9 cellular contexts compared by ENCODE assay signal in genomic region chr15:45187578-45187893, GRCh38. TPM values are rescaled to one million over a fixed set of nuclear protein-coding genes. Genes with fewer than 3 reads are reported as not detected.
A peak's percentile ranks its signal among the peaks of the same experiment; 100 is the strongest.
DNase-seq lines count a peak whose midpoint lies in the region; ATAC-seq and TF ChIP-seq lines count a peak whose summit lies in the region.
"Had no signal": no experiment of that assay in that cellular context is flagged by ENCODE, and none has a peak within 500 bp of the region (broad histone marks: within the 10 kb centered on the region; RNA-seq: fewer than 3 reads in every experiment).

No MANE protein-coding gene starts in this region.

- ATAC-seq in CD4-positive, alpha-beta T cell (ENCODE audit: poor library complexity) = no peak
- ATAC-seq in GM18520 (IDR thresholded peaks at IDR 0.05; ENCODE audit: unreplicated experiment) = no peak
- ATAC-seq in GM18858 (IDR thresholded peaks at IDR 0.05; ENCODE audit: unreplicated experiment) = no peak

- peaks cover 11% of the 10 kb centered on the region for H3K4me1 ChIP-seq in OCI-LY1 (ENCODE audit: insufficient read depth, low read length, severe bottlenecking)

- no peak for DNase-seq in CD4-positive, alpha-beta T cell
- DNase-seq in fibroblast of mammary gland (ENCODE audit: low read depth) = no peak
- no peak for DNase-seq in progenitor cell of endocrine pancreas (ENCODE audit: low spot score, unreplicated experiment)
- DNase-seq in SIG-M5 treated with dmso at 0.1 percent for 504 hours (lab: John Stamatoyannopoulos, UW; ENCODE audit: unreplicated experiment) = no peak
- DNase-seq in SKM-1 treated with dmso at 0.1 percent for 144 hours (lab: John Stamatoyannopoulos, UW; ENCODE audit: unreplicated experiment) = no peak

- CTCF ChIA-PET in CD4-positive, alpha-beta T cell (lab: Charles Lee) = interaction anchor here (1.2 to 3.4 kb wide), 3 partner anchors 10 to 69 kb away, joined by 3 to 10 read pairs (median 9); no protein-coding TSS in a partner anchor

- no peak overlapping the region for H2AFZ ChIP-seq in OCI-LY1 (ENCODE audit: low read length)

- POLR2A ChIA-PET in CD4-positive, alpha-beta T cell (lab: Charles Lee) = interaction anchor here (0.6 to 8.5 kb wide), 6 partner anchors 12 to 762 kb away, joined by 3 to 129 read pairs (median 4); partner anchors contain the start of genes BLOC1S6 and SORD

- no peaks in the 10 kb centered on the region for H3K9me2 ChIP-seq in OCI-LY1 (ENCODE audit: low read depth, low read length)

- H3K4me2 ChIP-seq in OCI-LY1 (ENCODE audit: low read length) = peak overlapping the region; percentile 67

- peaks cover 12% of the 10 kb centered on the region for H3K4me1 Mint-ChIP-seq in CD4-positive, alpha-beta T cell (ENCODE audit: low read depth)
- peaks cover 46% of the 10 kb centered on the region for H3K4me1 Mint-ChIP-seq in progenitor cell of endocrine pancreas (ENCODE audit: low read depth)

- H3K4me3 ChIP-seq in OCI-LY1 (ENCODE audit: low read depth, low read length, poor library complexity, severe bottlenecking) (peak overlapping the region; percentile 70), fibroblast of mammary gland (ENCODE audit: control insufficient read depth, low read depth, low read length) (peak overlapping the region; percentile 2)

- no peaks in the 10 kb centered on the region for H3K79me2 ChIP-seq in OCI-LY1 (ENCODE audit: insufficient read depth, low read length)

- H3K36me3 ChIP-seq in OCI-LY1 (ENCODE audit: insufficient read depth, low read length) = no peaks in the 10 kb centered on the region

- intact Hi-C loops in CD4-positive, alpha-beta T cell (cut with DNase I, micrococcal nuclease) = no loop called here

- no peak for TF ChIP-seq CTCF in CD4-positive, alpha-beta T cell (IDR thresholded peaks at IDR 0.05)
- no peak for TF ChIP-seq CTCF in OCI-LY1 (IDR thresholded peaks at IDR 0.05; ENCODE audit: low read length)
- no peak for TF ChIP-seq CTCF in fibroblast of mammary gland (conservative IDR thresholded peaks at IDR 0.05; ENCODE audit: control insufficient read depth, insufficient read depth, low read depth, low read length)
- TF ChIP-seq CTCF in progenitor cell of endocrine pancreas (IDR thresholded peaks at IDR 0.05; ENCODE audit: unreplicated experiment) = peak; percentile 19

- no peak overlapping the region for H3K4me3 Mint-ChIP-seq in CD4-positive, alpha-beta T cell
- peak overlapping the region; percentile 97 for H3K4me3 Mint-ChIP-seq in progenitor cell of endocrine pancreas (ENCODE audit: low read depth)

- no peaks in the 10 kb centered on the region for H3K27me3 Mint-ChIP-seq in CD4-positive, alpha-beta T cell
- H3K27me3 Mint-ChIP-seq in progenitor cell of endocrine pancreas = peaks cover 14% of the 10 kb centered on the region

- H3K36me3 Mint-ChIP-seq in CD4-positive, alpha-beta T cell (ENCODE audit: low read depth) = no peaks in the 10 kb centered on the region
- peaks cover 1% of the 10 kb centered on the region for H3K36me3 Mint-ChIP-seq in progenitor cell of endocrine pancreas (ENCODE audit: insufficient read depth)
- H3K36me3 Mint-ChIP-seq: naive thymus-derived CD8-positive, alpha-beta T cell had no signal

- H3K9ac ChIP-seq in OCI-LY1 (ENCODE audit: low read length) = peak overlapping the region; percentile 27; the same call in 1 of the 2 replicates

- H4K20me1 ChIP-seq in OCI-LY1 (ENCODE audit: insufficient read depth, low read length) = no peaks in the 10 kb centered on the region

- H3K27ac Mint-ChIP-seq in CD4-positive, alpha-beta T cell = peak overlapping the region; percentile 69
- no peak overlapping the region for H3K27ac Mint-ChIP-seq in progenitor cell of endocrine pancreas

- H3K9me3 ChIP-seq in CD4-positive, alpha-beta T cell (ENCODE audit: control insufficient read depth, low read length) = no peaks in the 10 kb centered on the region
- H3K9me3 ChIP-seq in OCI-LY1 (ENCODE audit: low read length) = no peaks in the 10 kb centered on the region

- H3F3A ChIP-seq in OCI-LY1 (ENCODE audit: insufficient read depth, low read length) = no peaks in the 10 kb centered on the region

- H3K9me3 Mint-ChIP-seq in CD4-positive, alpha-beta T cell = no peaks in the 10 kb centered on the region
- no peaks in the 10 kb centered on the region for H3K9me3 Mint-ChIP-seq in progenitor cell of endocrine pancreas (ENCODE audit: low read depth)
- H3K9me3 Mint-ChIP-seq: naive thymus-derived CD8-positive, alpha-beta T cell had no signal

- no peak overlapping the region for H3K27ac ChIP-seq in CD4-positive, alpha-beta T cell (ENCODE audit: low read depth, low read length)
- H3K27ac ChIP-seq in OCI-LY1 (ENCODE audit: low read depth, low read length, poor library complexity, severe bottlenecking) = no peak overlapping the region

- H3K27me3 ChIP-seq in CD4-positive, alpha-beta T cell (ENCODE audit: control insufficient read depth, insufficient read depth, low read length) = no peaks in the 10 kb centered on the region
- H3K27me3 ChIP-seq in OCI-LY1 (ENCODE audit: insufficient read depth, low read length) = peaks cover 8% of the 10 kb centered on the region; the same call in 1 of the 2 replicates

RNA-seq across cellular contexts. Expression of gene SHF, which starts 0.2 kb away (rescaled TPM):
- total RNA-seq in CD4-positive, alpha-beta T cell = 1 to 10 TPM; 3.7 to 3.9 TPM
- total RNA-seq in progenitor cell of endocrine pancreas = 61.1 and 61.7 TPM in 2 replicates

RNA-seq across cellular contexts. Expression of gene DUOX1, which starts 57.7 kb away (rescaled TPM):
- under 1 TPM; 0.17 to 0.25 TPM for total RNA-seq in CD4-positive, alpha-beta T cell
- total RNA-seq in progenitor cell of endocrine pancreas = 1.4 and 1.6 TPM in 2 replicates
- total RNA-seq: naive thymus-derived CD8-positive, alpha-beta T cell had no signal

RNA-seq across cellular contexts. Expression of gene DUOXA1, which starts 57.9 kb away (rescaled TPM):
- 1 to 10 TPM in 1 of 2 experiments, under 1 TPM in 1; 0.44 to 1.0 TPM for total RNA-seq in CD4-positive, alpha-beta T cell
- total RNA-seq in progenitor cell of endocrine pancreas = 1.3 and 1.4 TPM in 2 replicates

Comparison
In these comparisons a context has a peak if more than half of its experiments do, and no peak if none do; other contexts are left out.
1. RNA of gene SHF, which starts 0.2 kb away (total RNA-seq): 61.1 to 61.7 TPM in progenitor cell of endocrine pancreas; 3.7 to 3.9 TPM in CD4-positive, alpha-beta T cell; every median in the first group is over 10 times any median in the second.